1 cellular context compared by ENCODE assay signal in the genomic region with DNA sequence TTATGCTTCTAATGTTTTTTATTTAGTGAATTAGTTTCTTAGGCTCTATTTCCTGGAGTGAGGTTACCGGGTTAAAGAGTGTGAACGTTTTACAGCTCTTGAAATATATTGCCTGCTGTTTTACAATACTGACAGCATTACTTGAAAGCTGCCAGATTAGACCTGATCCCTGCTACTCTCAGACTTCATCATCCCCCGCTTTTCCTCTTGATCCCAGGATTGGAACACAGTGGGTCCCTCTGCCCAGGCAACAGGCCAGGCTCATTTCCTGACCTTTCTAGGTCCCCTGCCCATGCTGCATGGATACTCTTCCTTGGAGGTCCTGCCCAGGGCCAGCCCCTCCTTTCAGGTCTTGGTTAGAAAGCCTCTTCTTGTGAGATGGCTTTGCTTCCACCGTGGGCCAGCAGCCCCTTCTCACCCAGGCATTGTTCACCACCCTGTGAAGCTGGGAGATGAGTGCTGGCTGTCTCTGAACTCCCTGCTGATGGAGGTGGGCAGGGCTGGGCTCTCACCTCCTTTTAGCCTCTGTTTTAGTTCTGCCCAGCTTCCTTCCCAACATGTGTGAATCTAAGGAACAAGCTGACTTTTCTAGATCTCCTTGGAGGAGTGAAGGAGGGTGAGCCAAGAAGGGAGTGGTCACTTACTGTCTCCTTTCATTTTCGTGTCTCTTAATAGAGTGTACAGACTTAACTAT.
TF ChIP-seq lines count a peak whose summit lies in the region.

No MANE protein-coding gene starts in this region.

TF ChIP-seq in K562, 482 proteins besides CTCF, POLR2A, EP300 and RAD21:
- TF ChIP-seq, protein P1, sequence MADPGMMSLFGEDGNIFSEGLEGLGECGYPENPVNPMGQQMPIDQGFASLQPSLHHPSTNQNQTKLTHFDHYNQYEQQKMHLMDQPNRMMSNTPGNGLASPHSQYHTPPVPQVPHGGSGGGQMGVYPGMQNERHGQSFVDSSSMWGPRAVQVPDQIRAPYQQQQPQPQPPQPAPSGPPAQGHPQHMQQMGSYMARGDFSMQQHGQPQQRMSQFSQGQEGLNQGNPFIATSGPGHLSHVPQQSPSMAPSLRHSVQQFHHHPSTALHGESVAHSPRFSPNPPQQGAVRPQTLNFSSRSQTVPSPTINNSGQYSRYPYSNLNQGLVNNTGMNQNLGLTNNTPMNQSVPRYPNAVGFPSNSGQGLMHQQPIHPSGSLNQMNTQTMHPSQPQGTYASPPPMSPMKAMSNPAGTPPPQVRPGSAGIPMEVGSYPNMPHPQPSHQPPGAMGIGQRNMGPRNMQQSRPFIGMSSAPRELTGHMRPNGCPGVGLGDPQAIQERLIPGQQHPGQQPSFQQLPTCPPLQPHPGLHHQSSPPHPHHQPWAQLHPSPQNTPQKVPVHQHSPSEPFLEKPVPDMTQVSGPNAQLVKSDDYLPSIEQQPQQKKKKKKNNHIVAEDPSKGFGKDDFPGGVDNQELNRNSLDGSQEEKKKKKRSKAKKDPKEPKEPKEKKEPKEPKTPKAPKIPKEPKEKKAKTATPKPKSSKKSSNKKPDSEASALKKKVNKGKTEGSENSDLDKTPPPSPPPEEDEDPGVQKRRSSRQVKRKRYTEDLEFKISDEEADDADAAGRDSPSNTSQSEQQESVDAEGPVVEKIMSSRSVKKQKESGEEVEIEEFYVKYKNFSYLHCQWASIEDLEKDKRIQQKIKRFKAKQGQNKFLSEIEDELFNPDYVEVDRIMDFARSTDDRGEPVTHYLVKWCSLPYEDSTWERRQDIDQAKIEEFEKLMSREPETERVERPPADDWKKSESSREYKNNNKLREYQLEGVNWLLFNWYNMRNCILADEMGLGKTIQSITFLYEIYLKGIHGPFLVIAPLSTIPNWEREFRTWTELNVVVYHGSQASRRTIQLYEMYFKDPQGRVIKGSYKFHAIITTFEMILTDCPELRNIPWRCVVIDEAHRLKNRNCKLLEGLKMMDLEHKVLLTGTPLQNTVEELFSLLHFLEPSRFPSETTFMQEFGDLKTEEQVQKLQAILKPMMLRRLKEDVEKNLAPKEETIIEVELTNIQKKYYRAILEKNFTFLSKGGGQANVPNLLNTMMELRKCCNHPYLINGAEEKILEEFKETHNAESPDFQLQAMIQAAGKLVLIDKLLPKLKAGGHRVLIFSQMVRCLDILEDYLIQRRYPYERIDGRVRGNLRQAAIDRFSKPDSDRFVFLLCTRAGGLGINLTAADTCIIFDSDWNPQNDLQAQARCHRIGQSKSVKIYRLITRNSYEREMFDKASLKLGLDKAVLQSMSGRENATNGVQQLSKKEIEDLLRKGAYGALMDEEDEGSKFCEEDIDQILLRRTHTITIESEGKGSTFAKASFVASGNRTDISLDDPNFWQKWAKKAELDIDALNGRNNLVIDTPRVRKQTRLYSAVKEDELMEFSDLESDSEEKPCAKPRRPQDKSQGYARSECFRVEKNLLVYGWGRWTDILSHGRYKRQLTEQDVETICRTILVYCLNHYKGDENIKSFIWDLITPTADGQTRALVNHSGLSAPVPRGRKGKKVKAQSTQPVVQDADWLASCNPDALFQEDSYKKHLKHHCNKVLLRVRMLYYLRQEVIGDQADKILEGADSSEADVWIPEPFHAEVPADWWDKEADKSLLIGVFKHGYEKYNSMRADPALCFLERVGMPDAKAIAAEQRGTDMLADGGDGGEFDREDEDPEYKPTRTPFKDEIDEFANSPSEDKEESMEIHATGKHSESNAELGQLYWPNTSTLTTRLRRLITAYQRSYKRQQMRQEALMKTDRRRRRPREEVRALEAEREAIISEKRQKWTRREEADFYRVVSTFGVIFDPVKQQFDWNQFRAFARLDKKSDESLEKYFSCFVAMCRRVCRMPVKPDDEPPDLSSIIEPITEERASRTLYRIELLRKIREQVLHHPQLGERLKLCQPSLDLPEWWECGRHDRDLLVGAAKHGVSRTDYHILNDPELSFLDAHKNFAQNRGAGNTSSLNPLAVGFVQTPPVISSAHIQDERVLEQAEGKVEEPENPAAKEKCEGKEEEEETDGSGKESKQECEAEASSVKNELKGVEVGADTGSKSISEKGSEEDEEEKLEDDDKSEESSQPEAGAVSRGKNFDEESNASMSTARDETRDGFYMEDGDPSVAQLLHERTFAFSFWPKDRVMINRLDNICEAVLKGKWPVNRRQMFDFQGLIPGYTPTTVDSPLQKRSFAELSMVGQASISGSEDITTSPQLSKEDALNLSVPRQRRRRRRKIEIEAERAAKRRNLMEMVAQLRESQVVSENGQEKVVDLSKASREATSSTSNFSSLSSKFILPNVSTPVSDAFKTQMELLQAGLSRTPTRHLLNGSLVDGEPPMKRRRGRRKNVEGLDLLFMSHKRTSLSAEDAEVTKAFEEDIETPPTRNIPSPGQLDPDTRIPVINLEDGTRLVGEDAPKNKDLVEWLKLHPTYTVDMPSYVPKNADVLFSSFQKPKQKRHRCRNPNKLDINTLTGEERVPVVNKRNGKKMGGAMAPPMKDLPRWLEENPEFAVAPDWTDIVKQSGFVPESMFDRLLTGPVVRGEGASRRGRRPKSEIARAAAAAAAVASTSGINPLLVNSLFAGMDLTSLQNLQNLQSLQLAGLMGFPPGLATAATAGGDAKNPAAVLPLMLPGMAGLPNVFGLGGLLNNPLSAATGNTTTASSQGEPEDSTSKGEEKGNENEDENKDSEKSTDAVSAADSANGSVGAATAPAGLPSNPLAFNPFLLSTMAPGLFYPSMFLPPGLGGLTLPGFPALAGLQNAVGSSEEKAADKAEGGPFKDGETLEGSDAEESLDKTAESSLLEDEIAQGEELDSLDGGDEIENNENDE (IDR thresholded peaks at IDR 0.05; ENCODE audit: low read depth, low read length): no peak
